In genomic region chr4:26049447-26049846, GRCh38 we compare ENCODE assay signal across 1 cellular context.
TF ChIP-seq lines count a peak whose summit lies in the region.

No MANE protein-coding gene starts in this region.

TF ChIP-seq in GM23338, 12 proteins besides CTCF, POLR2A, EP300 and RAD21 (continued from another document):
- TF ChIP-seq, protein P1, sequence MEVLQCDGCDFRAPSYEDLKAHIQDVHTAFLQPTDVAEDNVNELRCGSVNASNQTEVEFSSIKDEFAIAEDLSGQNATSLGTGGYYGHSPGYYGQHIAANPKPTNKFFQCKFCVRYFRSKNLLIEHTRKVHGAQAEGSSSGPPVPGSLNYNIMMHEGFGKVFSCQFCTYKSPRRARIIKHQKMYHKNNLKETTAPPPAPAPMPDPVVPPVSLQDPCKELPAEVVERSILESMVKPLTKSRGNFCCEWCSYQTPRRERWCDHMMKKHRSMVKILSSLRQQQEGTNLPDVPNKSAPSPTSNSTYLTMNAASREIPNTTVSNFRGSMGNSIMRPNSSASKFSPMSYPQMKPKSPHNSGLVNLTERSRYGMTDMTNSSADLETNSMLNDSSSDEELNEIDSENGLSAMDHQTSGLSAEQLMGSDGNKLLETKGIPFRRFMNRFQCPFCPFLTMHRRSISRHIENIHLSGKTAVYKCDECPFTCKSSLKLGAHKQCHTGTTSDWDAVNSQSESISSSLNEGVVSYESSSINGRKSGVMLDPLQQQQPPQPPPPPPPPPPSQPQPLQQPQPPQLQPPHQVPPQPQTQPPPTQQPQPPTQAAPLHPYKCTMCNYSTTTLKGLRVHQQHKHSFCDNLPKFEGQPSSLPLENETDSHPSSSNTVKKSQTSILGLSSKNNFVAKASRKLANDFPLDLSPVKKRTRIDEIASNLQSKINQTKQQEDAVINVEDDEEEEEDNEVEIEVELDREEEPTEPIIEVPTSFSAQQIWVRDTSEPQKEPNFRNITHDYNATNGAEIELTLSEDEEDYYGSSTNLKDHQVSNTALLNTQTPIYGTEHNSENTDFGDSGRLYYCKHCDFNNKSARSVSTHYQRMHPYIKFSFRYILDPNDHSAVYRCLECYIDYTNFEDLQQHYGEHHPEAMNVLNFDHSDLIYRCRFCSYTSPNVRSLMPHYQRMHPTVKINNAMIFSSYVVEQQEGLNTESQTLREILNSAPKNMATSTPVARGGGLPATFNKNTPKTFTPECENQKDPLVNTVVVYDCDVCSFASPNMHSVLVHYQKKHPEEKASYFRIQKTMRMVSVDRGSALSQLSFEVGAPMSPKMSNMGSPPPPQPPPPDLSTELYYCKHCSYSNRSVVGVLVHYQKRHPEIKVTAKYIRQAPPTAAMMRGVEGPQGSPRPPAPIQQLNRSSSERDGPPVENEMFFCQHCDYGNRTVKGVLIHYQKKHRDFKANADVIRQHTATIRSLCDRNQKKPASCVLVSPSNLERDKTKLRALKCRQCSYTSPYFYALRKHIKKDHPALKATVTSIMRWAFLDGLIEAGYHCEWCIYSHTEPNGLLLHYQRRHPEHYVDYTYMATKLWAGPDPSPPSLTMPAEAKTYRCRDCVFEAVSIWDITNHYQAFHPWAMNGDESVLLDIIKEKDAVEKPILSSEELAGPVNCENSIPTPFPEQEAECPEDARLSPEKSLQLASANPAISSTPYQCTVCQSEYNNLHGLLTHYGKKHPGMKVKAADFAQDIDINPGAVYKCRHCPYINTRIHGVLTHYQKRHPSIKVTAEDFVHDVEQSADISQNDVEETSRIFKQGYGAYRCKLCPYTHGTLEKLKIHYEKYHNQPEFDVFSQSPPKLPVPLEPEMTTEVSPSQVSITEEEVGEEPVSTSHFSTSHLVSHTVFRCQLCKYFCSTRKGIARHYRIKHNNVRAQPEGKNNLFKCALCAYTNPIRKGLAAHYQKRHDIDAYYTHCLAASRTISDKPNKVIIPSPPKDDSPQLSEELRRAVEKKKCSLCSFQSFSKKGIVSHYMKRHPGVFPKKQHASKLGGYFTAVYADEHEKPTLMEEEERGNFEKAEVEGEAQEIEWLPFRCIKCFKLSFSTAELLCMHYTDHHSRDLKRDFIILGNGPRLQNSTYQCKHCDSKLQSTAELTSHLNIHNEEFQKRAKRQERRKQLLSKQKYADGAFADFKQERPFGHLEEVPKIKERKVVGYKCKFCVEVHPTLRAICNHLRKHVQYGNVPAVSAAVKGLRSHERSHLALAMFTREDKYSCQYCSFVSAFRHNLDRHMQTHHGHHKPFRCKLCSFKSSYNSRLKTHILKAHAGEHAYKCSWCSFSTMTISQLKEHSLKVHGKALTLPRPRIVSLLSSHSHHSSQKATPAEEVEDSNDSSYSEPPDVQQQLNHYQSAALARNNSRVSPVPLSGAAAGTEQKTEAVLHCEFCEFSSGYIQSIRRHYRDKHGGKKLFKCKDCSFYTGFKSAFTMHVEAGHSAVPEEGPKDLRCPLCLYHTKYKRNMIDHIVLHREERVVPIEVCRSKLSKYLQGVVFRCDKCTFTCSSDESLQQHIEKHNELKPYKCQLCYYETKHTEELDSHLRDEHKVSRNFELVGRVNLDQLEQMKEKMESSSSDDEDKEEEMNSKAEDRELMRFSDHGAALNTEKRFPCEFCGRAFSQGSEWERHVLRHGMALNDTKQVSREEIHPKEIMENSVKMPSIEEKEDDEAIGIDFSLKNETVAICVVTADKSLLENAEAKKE (CRISPR knock-in tag; IDR thresholded peaks at IDR 0.05): no peak
- TF ChIP-seq ZNF331 (CRISPR knock-in tag; IDR thresholded peaks at IDR 0.05; ENCODE audit: low read depth) (no peak), POLR2AphosphoS5 (IDR thresholded peaks at IDR 0.05; ENCODE audit: low read depth) (no peak), EZH2 (IDR thresholded peaks at IDR 0.05; ENCODE audit: low read depth, unreplicated experiment) (no peak), NANOG (IDR thresholded peaks at IDR 0.05; ENCODE audit: borderline replicate concordance) (no peak), EZH2phosphoT487 (IDR thresholded peaks at IDR 0.05; ENCODE audit: unreplicated experiment) (no peak)
TF ChIP-seq in GM23338: peak in this region for 0.
